In genomic region chr4:1573830-1574459, GRCh38 we compare ENCODE assay signal across 18 cellular contexts.
A peak's percentile ranks its signal among the peaks of the same experiment; 100 is the strongest.
DNase-seq lines count a peak whose midpoint lies in the region; ATAC-seq and TF ChIP-seq lines count a peak whose summit lies in the region.
"Had no signal": no experiment of that assay in that cellular context is flagged by ENCODE, and none has a peak within 500 bp of the region (broad histone marks: within the 10 kb centered on the region; RNA-seq: fewer than 3 reads in every experiment).

No MANE protein-coding gene starts in this region.

- H3K4me3 Mint-ChIP-seq in brain = no peak overlapping the region
- H3K4me3 Mint-ChIP-seq in nephron progenitor cell = no peak overlapping the region
- H3K4me3 Mint-ChIP-seq: CD4-positive, alpha-beta T cell had no signal

- peak overlapping the region in 3 of 5 experiments; percentile 15 to 67 (median 49) for H3K27ac Mint-ChIP-seq in brain
- no peak overlapping the region for H3K27ac Mint-ChIP-seq in nephron progenitor cell
- H3K27ac Mint-ChIP-seq: CD4-positive, alpha-beta T cell had no signal

- H3K36me3 ChIP-seq in heart right ventricle (no peaks in the 10 kb centered on the region), spleen (no peaks in the 10 kb centered on the region)
- H3K36me3 ChIP-seq: BE2C had no signal

- ATAC-seq in Right ventricle myocardium inferior = no peak
- ATAC-seq in heart right ventricle = no peak
- no peak for ATAC-seq in GM18502 (IDR thresholded peaks at IDR 0.05; ENCODE audit: poor library complexity, unreplicated experiment)
- ATAC-seq: HepG2, PC-3 had no signal

- H3K27me3 ChIP-seq in heart right ventricle (peaks cover 0 to 20% (median 0%) of the 10 kb centered on the region in 7 donors), spleen (replicated peaks in 1 of 7) (peaks cover 0 to 14% (median 3%) of the 10 kb centered on the region in 7 donors)

- TF ChIP-seq CTCF in heart right ventricle (IDR thresholded peaks at IDR 0.05) (no peak), brain (conservative IDR thresholded peaks at IDR 0.05) (no peak), nephron progenitor cell (IDR thresholded peaks at IDR 0.05) (no peak), spleen (IDR thresholded peaks at IDR 0.05 in 8 of 11, conservative IDR thresholded peaks at IDR 0.05 in 3 of 11) (no peak)

- H3K4me3 ChIP-seq in heart right ventricle (no peak overlapping the region), spleen (no peak overlapping the region)

- DNase-seq in Right ventricle myocardium inferior (ENCODE audit: missing footprints) (peak; percentile 50), heart right ventricle (no peak), nephron progenitor cell (peak; percentile 0), spleen (peak; percentile 54), NCI-H2107 treated with DMSO at 0.1 percent for 48 hours (lab: John Stamatoyannopoulos, UW; ENCODE audit: unreplicated experiment) (no peak), NCI-H524 (lab: John Stamatoyannopoulos, UW) (no peak)
- DNase-seq: BE2C, NCI-H1048, NCI-H1436 treated with DMSO at 0.1 percent for 48 hours, NCI-H2029 treated with DMSO at 0.1 percent for 48 hours, NCI-H774, PC-3 had no signal

- H3K27me3 Mint-ChIP-seq in brain (peaks cover 44% of the 10 kb centered on the region), nephron progenitor cell (ENCODE audit: low read depth, poor library complexity) (peaks cover 37% of the 10 kb centered on the region)
- H3K27me3 Mint-ChIP-seq: CD4-positive, alpha-beta T cell had no signal

- 69 to 70% methylated on average over 13 of the region's 13 CpGs for WGBS in heart right ventricle, 2 donors
- WGBS in spleen, 5 donors = 75 to 85% (median 82%) methylated on average over 13 of the region's 13 CpGs

- H3K9me3 Mint-ChIP-seq in brain (peaks cover 0 to 2% (median 0%) of the 10 kb centered on the region in 5 experiments), nephron progenitor cell (no peaks in the 10 kb centered on the region)
- H3K9me3 Mint-ChIP-seq: CD4-positive, alpha-beta T cell had no signal

- peaks cover 0 to 8% (median 4%) of the 10 kb centered on the region in 9 donors for H3K4me1 ChIP-seq in heart right ventricle
- peaks cover 0 to 22% (median 5%) of the 10 kb centered on the region in 6 donors for H3K4me1 ChIP-seq in spleen
- H3K4me1 ChIP-seq: BE2C had no signal

- TF ChIP-seq POLR2A in spleen (IDR thresholded peaks at IDR 0.05) = no peak

- intact Hi-C loops in Right ventricle myocardium inferior (cut with DNase I) = no loop called here
- intact Hi-C loops in heart right ventricle (cut with DNase I) = no loop called here
- intact Hi-C loops in spleen (cut with DNase I; ENCODE audit: low total_unique reads) = no loop called here

- H3K4me1 Mint-ChIP-seq in brain (peaks cover 57% of the 10 kb centered on the region), nephron progenitor cell (peaks cover 43% of the 10 kb centered on the region)

- H3K36me3 Mint-ChIP-seq in brain (no peaks in the 10 kb centered on the region), nephron progenitor cell (ENCODE audit: low read depth) (no peaks in the 10 kb centered on the region)

- H3K27ac ChIP-seq in heart right ventricle = no peak overlapping the region
- H3K27ac ChIP-seq in spleen = no peak overlapping the region
- H3K27ac ChIP-seq: 22Rv1, RWPE1 had no signal

- H3K9me3 ChIP-seq in heart right ventricle (no peaks in the 10 kb centered on the region), spleen (no peaks in the 10 kb centered on the region)
- H3K9me3 ChIP-seq: BE2C had no signal

Comparison
In these comparisons a context has a peak if more than half of its experiments do, and no peak if none do; other contexts are left out.
1. DNase-seq: peak in Right ventricle myocardium inferior (single experiment), nephron progenitor cell (single experiment) and spleen (single experiment); none in heart right ventricle (0 of 2), NCI-H2107 treated with DMSO at 0.1 percent for 48 hours (single experiment) and NCI-H524 (0 of 2).